8 cellular contexts compared by ENCODE assay signal in the genomic region with DNA sequence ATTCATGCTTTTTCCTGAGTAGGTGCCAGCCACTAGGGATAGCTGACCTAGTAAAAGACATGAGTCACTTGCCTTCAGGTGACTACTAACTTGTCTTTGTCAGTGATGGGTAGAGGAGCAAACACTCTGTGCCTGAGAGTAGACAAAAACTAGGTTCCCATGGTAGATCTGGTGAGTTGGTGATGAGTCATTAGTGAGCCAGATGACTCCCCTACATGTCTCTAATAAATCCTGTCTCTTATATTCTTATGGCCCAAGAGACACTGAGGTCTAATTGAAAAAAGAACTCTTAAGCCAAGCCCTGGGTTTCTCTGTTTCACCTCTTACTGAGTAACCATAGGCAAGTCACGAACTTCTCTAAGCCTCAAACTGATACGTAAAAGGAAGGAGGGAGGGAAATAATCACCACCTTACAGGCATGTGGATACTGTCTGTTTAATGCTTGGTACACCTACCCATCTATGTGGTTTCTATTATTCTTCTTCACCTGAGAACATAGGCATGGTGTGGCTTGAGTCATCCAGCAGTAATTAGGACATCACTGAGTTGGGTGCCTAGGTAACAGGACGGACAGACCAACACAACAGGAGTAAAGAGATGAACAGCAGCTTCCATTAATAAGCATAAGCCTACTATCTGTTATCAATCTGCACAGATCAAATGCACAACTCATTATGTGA. TPM values are rescaled to one million over a fixed set of nuclear protein-coding genes. Genes with fewer than 3 reads are reported as not detected.
DNase-seq lines count a peak whose midpoint lies in the region; ATAC-seq and TF ChIP-seq lines count a peak whose summit lies in the region.

No MANE protein-coding gene starts in this region.

- peak overlapping the region; percentile 89 for H3K27ac Mint-ChIP-seq in stimulated activated effector memory CD8-positive, alpha-beta T cell treated with anti-CD3 and anti-CD28 coated beads, Interleukin-12 subunit alpha, Interleukin-12 subunit beta, amount 100 ng/mL, for 72 hours
- H3K27ac Mint-ChIP-seq in Caco-2 (ENCODE audit: unreplicated experiment): no peak overlapping the region

- POLR2A ChIA-PET in Caco-2 (lab: Charles Lee): interaction anchor here (0.8 kb wide), 1 partner anchor 8 kb away, joined by 3 read pairs; no protein-coding TSS in a partner anchor

- peak; percentile 78 for ATAC-seq in RWPE2 (ENCODE audit: low read depth)
- peak; percentile 91 for ATAC-seq in stimulated activated effector memory CD8-positive, alpha-beta T cell treated with anti-CD3 and anti-CD28 coated beads, Interleukin-12 subunit alpha, Interleukin-12 subunit beta, amount 100 ng/mL, for 72 hours
- no peak for ATAC-seq in GM21825 (IDR thresholded peaks at IDR 0.05; ENCODE audit: unreplicated experiment)

- H3K27me3 ChIP-seq in RWPE2 (ENCODE audit: insufficient read depth, poor library complexity, severe bottlenecking) (no peaks in the 10 kb centered on the region), esophagus squamous epithelium (no peaks in the 10 kb centered on the region), Caco-2 (replicated peaks; ENCODE audit: control insufficient read depth, insufficient read depth, low read length) (no peaks in the 10 kb centered on the region)

- H3K9me3 Mint-ChIP-seq in stimulated activated effector memory CD8-positive, alpha-beta T cell treated with anti-CD3 and anti-CD28 coated beads, Interleukin-12 subunit alpha, Interleukin-12 subunit beta, amount 100 ng/mL, for 72 hours: no peaks in the 10 kb centered on the region
- H3K9me3 Mint-ChIP-seq in Caco-2 (ENCODE audit: unreplicated experiment): no peaks in the 10 kb centered on the region

- peaks cover 65% of the 10 kb centered on the region for H3K4me1 Mint-ChIP-seq in stimulated activated effector memory CD8-positive, alpha-beta T cell treated with anti-CD3 and anti-CD28 coated beads, Interleukin-12 subunit alpha, Interleukin-12 subunit beta, amount 100 ng/mL, for 72 hours
- H3K4me1 Mint-ChIP-seq in Caco-2 (ENCODE audit: low read depth, unreplicated experiment): no peaks in the 10 kb centered on the region

- 20 to 45% methylated on average over 3 of the region's 3 CpGs for WGBS in esophagus squamous epithelium, 2 donors

- intact Hi-C loops in esophagus squamous epithelium (cut with DNase I) (no loop called here), Caco-2 (cut with micrococcal nuclease; ENCODE audit: unreplicated experiment) (no loop called here)

- DNase-seq in GM13977 (ENCODE audit: low spot score) (peak; percentile 22), RWPE2 (ENCODE audit: low spot score) (peak; percentile 85), esophagus squamous epithelium (lab: John Stamatoyannopoulos, UW) (no peak), activated gamma-delta T cell treated with Interleukin-2 at 50 U/mL for 16 hours (no peak), Caco-2 (no peak), CD1c-positive myeloid dendritic cell (ENCODE audit: extremely low spot score) (no peak)
- DNase-seq in stimulated activated effector memory CD8-positive, alpha-beta T cell treated with anti-CD3 and anti-CD28 coated beads, Interleukin-12 subunit alpha, Interleukin-12 subunit beta, amount 100 ng/mL, for 72 hours (ENCODE audit: low spot score in 2 of 2): no peak

- in situ Hi-C loops in GM13977 (cut with MboI; ENCODE audit: low pct_unique_long_range_greater_than_20kb, low sequenced_read_pairs, unreplicated experiment): no loop called here

- peak overlapping the region; percentile 26 for H3K4me3 Mint-ChIP-seq in stimulated activated effector memory CD8-positive, alpha-beta T cell treated with anti-CD3 and anti-CD28 coated beads, Interleukin-12 subunit alpha, Interleukin-12 subunit beta, amount 100 ng/mL, for 72 hours
- no peak overlapping the region for H3K4me3 Mint-ChIP-seq in Caco-2 (ENCODE audit: unreplicated experiment)

- H3K4me1 ChIP-seq in RWPE2 (ENCODE audit: insufficient read depth, poor library complexity, severe bottlenecking) (peaks cover 43% of the 10 kb centered on the region), esophagus squamous epithelium (peaks cover 8 to 56% (median 29%) of the 10 kb centered on the region in 3 donors), Caco-2 (peaks cover 8% of the 10 kb centered on the region)

- CTCF ChIA-PET in Caco-2 (lab: Charles Lee): interaction anchor here (0.6 to 1.7 kb wide), 3 partner anchors 8 to 963 kb away, joined by 3 to 5 read pairs (median 3); no protein-coding TSS in a partner anchor

- H3K27ac ChIP-seq in RWPE2 (ENCODE audit: poor library complexity, severe bottlenecking) (peak overlapping the region; percentile 98), esophagus squamous epithelium (peak overlapping the region; percentile 39 to 83 (median 82))

- peaks cover 100% of the 10 kb centered on the region for H3K36me3 Mint-ChIP-seq in stimulated activated effector memory CD8-positive, alpha-beta T cell treated with anti-CD3 and anti-CD28 coated beads, Interleukin-12 subunit alpha, Interleukin-12 subunit beta, amount 100 ng/mL, for 72 hours
- peaks cover 84% of the 10 kb centered on the region for H3K36me3 Mint-ChIP-seq in Caco-2 (ENCODE audit: insufficient read depth, unreplicated experiment)

- H3K36me3 ChIP-seq in RWPE2 (ENCODE audit: low read depth) (peaks cover 85% of the 10 kb centered on the region), esophagus squamous epithelium (peaks cover 10 to 99% (median 26%) of the 10 kb centered on the region in 3 donors), Caco-2 (ENCODE audit: control insufficient read depth, insufficient read depth, low read length) (peaks cover 11% of the 10 kb centered on the region)

- no TSS peak for BruUV-seq in Caco-2 (replicated peaks; lab: Mats Ljungman, UMichigan)

- H3K27me3 Mint-ChIP-seq in Caco-2 (ENCODE audit: insufficient read depth, unreplicated experiment): no peaks in the 10 kb centered on the region

- TF ChIP-seq CTCF in GM13977 (IDR thresholded peaks at IDR 0.05; ENCODE audit: extremely low read depth, insufficient read depth, missing control alignments) (no peak), RWPE2 (IDR thresholded peaks at IDR 0.05; ENCODE audit: poor library complexity, severe bottlenecking) (no peak), esophagus squamous epithelium (IDR thresholded peaks at IDR 0.05) (no peak), Caco-2 (IDR thresholded peaks at IDR 0.05; ENCODE audit: insufficient read depth in 1 of 2, low read depth in 1 of 2, low read length in 1 of 2, severe bottlenecking in 1 of 2, unreplicated experiment in 1 of 2) (no peak)

- no peaks in the 10 kb centered on the region for H3K9me3 ChIP-seq in RWPE2 (ENCODE audit: severe bottlenecking)
- H3K9me3 ChIP-seq in esophagus squamous epithelium: no peaks in the 10 kb centered on the region
- no peaks in the 10 kb centered on the region for H3K9me3 ChIP-seq in Caco-2

- H3K4me3 ChIP-seq in RWPE2 (ENCODE audit: severe bottlenecking) (no peak overlapping the region), esophagus squamous epithelium (no peak overlapping the region), Caco-2 (ENCODE audit: low read depth, low read length) (no peak overlapping the region)

- TF ChIP-seq POLR2A in esophagus squamous epithelium (IDR thresholded peaks at IDR 0.05): no peak

RNA-seq across cellular contexts. Expression of gene TTPAL, which starts 20.3 kb away (rescaled TPM):
- total RNA-seq in esophagus squamous epithelium: 10 to 100 TPM in 3 of 4 donors, 1 to 10 TPM in 1; 7.9 to 13.0 (median 11.6) TPM
- total RNA-seq in Caco-2 (2022): 53.9 and 54.6 TPM in 2 replicates

RNA-seq across cellular contexts. Expression of gene SERINC3, which starts 25.9 kb away (rescaled TPM):
- total RNA-seq in esophagus squamous epithelium: 10 to 100 TPM; 41.7 to 83.9 (median 59.4) TPM
- total RNA-seq in Caco-2 (2022): 179 and 185 TPM in 2 replicates

Comparison
In these comparisons a context has a peak if more than half of its experiments do, and no peak if none do; other contexts are left out.
1. DNase-seq: peak in GM13977 (single experiment) and RWPE2 (single experiment); none in esophagus squamous epithelium (single experiment), stimulated activated effector memory CD8-positive, alpha-beta T cell treated with anti-CD3 and anti-CD28 coated beads, Interleukin-12 subunit alpha, Interleukin-12 subunit beta, amount 100 ng/mL, for 72 hours (0 of 2), activated gamma-delta T cell treated with Interleukin-2 at 50 U/mL for 16 hours (single experiment), Caco-2 (0 of 2) and CD1c-positive myeloid dendritic cell (single experiment).